Comparison of ENCODE assay signal across 8 cellular contexts in genomic region chr16:4183258-4184037, GRCh38. TPM values are rescaled to one million over a fixed set of nuclear protein-coding genes. Genes with fewer than 3 reads are reported as not detected.
A peak's percentile ranks its signal among the peaks of the same experiment; 100 is the strongest.
DNase-seq lines count a peak whose midpoint lies in the region; ATAC-seq and TF ChIP-seq lines count a peak whose summit lies in the region.

No MANE protein-coding gene starts in this region.

- H3K4me1 Mint-ChIP-seq in T-helper 2 cell treated with Interferon-gamma antibody and Interleukin-4, amounts not matched to agents 5 μg/mL and 100 μg/mL, for 36 hours (ENCODE audit: low read depth), result peaks cover 10% of the 10 kb centered on the region

- H3K27ac ChIP-seq in ascending aorta (peak overlapping the region; percentile 92 to 93), rectal smooth muscle tissue (ENCODE audit: low read depth, low read length) (peak overlapping the region; percentile 94), vagina (peak overlapping the region; percentile 95)

- peak overlapping the region; percentile 73 for H3K4me3 Mint-ChIP-seq in T-helper 2 cell treated with Interferon-gamma antibody and Interleukin-4, amounts not matched to agents 5 μg/mL and 100 μg/mL, for 36 hours

- H3K36me3 Mint-ChIP-seq in T-helper 2 cell treated with Interferon-gamma antibody and Interleukin-4, amounts not matched to agents 5 μg/mL and 100 μg/mL, for 36 hours (ENCODE audit: low read depth), result no peaks in the 10 kb centered on the region

- H3K9ac ChIP-seq in rectal smooth muscle tissue (ENCODE audit: low read length), result peak overlapping the region; percentile 61

- no peaks in the 10 kb centered on the region for H3K27me3 ChIP-seq in ascending aorta
- H3K27me3 ChIP-seq in rectal smooth muscle tissue (ENCODE audit: control insufficient read depth, insufficient read depth, low read length), result no peaks in the 10 kb centered on the region
- H3K27me3 ChIP-seq in vagina, result no peaks in the 10 kb centered on the region

- no peaks in the 10 kb centered on the region for H3K9me3 Mint-ChIP-seq in T-helper 2 cell treated with Interferon-gamma antibody and Interleukin-4, amounts not matched to agents 5 μg/mL and 100 μg/mL, for 36 hours

- H3K4me1 ChIP-seq in ascending aorta (peaks cover 0 to 4% of the 10 kb centered on the region in 2 donors), rectal smooth muscle tissue (ENCODE audit: control insufficient read depth, insufficient read depth, low read length) (peaks cover 3% of the 10 kb centered on the region), vagina (peaks cover 8% of the 10 kb centered on the region)

- peak overlapping the region; percentile 64 to 69 for H3K4me3 ChIP-seq in ascending aorta
- peak overlapping the region; percentile 72 for H3K4me3 ChIP-seq in rectal smooth muscle tissue (ENCODE audit: low read length)
- peak overlapping the region; percentile 48 to 80 for H3K4me3 ChIP-seq in vagina

- TF ChIP-seq CTCF in ascending aorta (IDR thresholded peaks at IDR 0.05) (peak in 1 of 3 experiments; percentile 28), vagina (IDR thresholded peaks at IDR 0.05) (no peak)

- ATAC-seq in HG02840 (IDR thresholded peaks at IDR 0.05; ENCODE audit: low FRiP score, unreplicated experiment), result peak; percentile 75

- DNase-seq in NCI-H146 (lab: John Stamatoyannopoulos, UW) (peak; percentile 95), ascending aorta (ENCODE audit: low spot score in 2 of 2) (peak; percentile 51 to 95), hepatic stellate cell (ENCODE audit: low spot score) (peak; percentile 98), vagina (ENCODE audit: extremely low spot score in 2 of 2) (peak in 1 of 2 donors; percentile 90)
- peak; percentile 97 for DNase-seq in T-helper 2 cell treated with Interferon-gamma antibody and Interleukin-4, amounts not matched to agents 5 μg/mL and 100 μg/mL, for 36 hours (ENCODE audit: low spot score)

- intact Hi-C loops in ascending aorta (cut with DNase I) (loop anchor here (1.0 to 10.0 kb wide), 4 partner anchors 29 to 179 kb away; partner anchors contain the start of gene ADCY9), vagina (cut with DNase I) (loop anchor here (10.0 kb wide), 1 partner anchor 69 kb away; the partner anchor contains the start of gene ADCY9)

- TF ChIP-seq POLR2A in GM15510 (IDR thresholded peaks at IDR 0.05; ENCODE audit: borderline replicate concordance, extremely low read depth, insufficient read length) (peak; percentile 65), vagina (IDR thresholded peaks at IDR 0.05) (peak; percentile 10 to 77)

- H3K36me3 ChIP-seq in ascending aorta (no peaks in the 10 kb centered on the region), rectal smooth muscle tissue (ENCODE audit: control insufficient read depth, insufficient read depth, low read length) (no peaks in the 10 kb centered on the region), vagina (no peaks in the 10 kb centered on the region)

- H3K27ac Mint-ChIP-seq in T-helper 2 cell treated with Interferon-gamma antibody and Interleukin-4, amounts not matched to agents 5 μg/mL and 100 μg/mL, for 36 hours, result no peak overlapping the region

- H3K27me3 Mint-ChIP-seq in T-helper 2 cell treated with Interferon-gamma antibody and Interleukin-4, amounts not matched to agents 5 μg/mL and 100 μg/mL, for 36 hours (ENCODE audit: low read depth), result peaks cover 9% of the 10 kb centered on the region

- H3K9me3 ChIP-seq in ascending aorta (no peaks in the 10 kb centered on the region), vagina (no peaks in the 10 kb centered on the region)

RNA-seq across cellular contexts. Expression of gene SRL, which starts 58.4 kb away (rescaled TPM):
- 15.6 TPM for total RNA-seq in ascending aorta
- 1.5 TPM for total RNA-seq in vagina
